8 cellular contexts compared by ENCODE assay signal in genomic region chr12:1591029-1591428, GRCh38. TPM values are rescaled to one million over a fixed set of nuclear protein-coding genes. Genes with fewer than 3 reads are reported as not detected.
A peak's percentile ranks its signal among the peaks of the same experiment; 100 is the strongest.
DNase-seq lines count a peak whose midpoint lies in the region; ATAC-seq and TF ChIP-seq lines count a peak whose summit lies in the region.

No MANE protein-coding gene starts in this region.

- no TSS peak for BruUV-seq in A673 (replicated peaks; lab: Mats Ljungman, UMichigan)

- POLR2A ChIA-PET in A673 (lab: Charles Lee; ENCODE audit: low non-redundant PET): no interaction called here
- POLR2A ChIA-PET in HEK293T (lab: Yijun Ruan, JAX): no interaction called here

- H2AFZ ChIP-seq in hepatocyte: no peak overlapping the region

- H3K9me3 ChIP-seq in A673 (ENCODE audit: low read depth, low read length, poor library complexity, severe bottlenecking): no peaks in the 10 kb centered on the region
- H3K9me3 ChIP-seq in hepatocyte (ENCODE audit: low read depth): no peaks in the 10 kb centered on the region

- peak overlapping the region; percentile 80 for H3K4me3 ChIP-seq in A673 (ENCODE audit: low read depth, low read length, poor library complexity, severe bottlenecking)
- no peak overlapping the region for H3K4me3 ChIP-seq in hepatocyte

- H3K79me2 ChIP-seq in hepatocyte: peaks cover 58% of the 10 kb centered on the region

- H3K27ac Mint-ChIP-seq in activated T-helper 17 cell treated with anti-CD3 and anti-CD28 coated beads, Interleukin-2, amount 50 U/mL, for 72 hours: peak overlapping the region; percentile 89

- no peak overlapping the region for H3K27ac ChIP-seq in A673 (ENCODE audit: low read depth, low read length, poor library complexity, severe bottlenecking)
- H3K27ac ChIP-seq in hepatocyte: no peak overlapping the region
- peak overlapping the region; percentile 73 for H3K27ac ChIP-seq in substantia nigra (ENCODE audit: low read depth, low read length, poor library complexity, severe bottlenecking)

- 34% methylated on average over 4 of the region's 4 CpGs for WGBS in hepatocyte (ENCODE audit: low lambda C conversion rate, missing lambda C conversion rate)

- no peaks in the 10 kb centered on the region for H3K27me3 Mint-ChIP-seq in activated T-helper 17 cell treated with anti-CD3 and anti-CD28 coated beads, Interleukin-2, amount 50 U/mL, for 72 hours

- no peaks in the 10 kb centered on the region for H3K9me2 ChIP-seq in hepatocyte (replicated peaks; ENCODE audit: insufficient read depth)

- DNase-seq in A673 (ENCODE audit: low spot score): no peak
- peak; percentile 23 for DNase-seq in HEK293T (ENCODE audit: extremely low spot score)
- DNase-seq in hepatocyte (ENCODE audit: low spot score): peak; percentile 35
- DNase-seq in substantia nigra (lab: John Stamatoyannopoulos, UW): peak in 1 of 49 donors; percentile 58
- no peak for DNase-seq in LoVo (ENCODE audit: low spot score)

- H3K4me3 Mint-ChIP-seq in activated T-helper 17 cell treated with anti-CD3 and anti-CD28 coated beads, Interleukin-2, amount 50 U/mL, for 72 hours: peak overlapping the region; percentile 96

- ATAC-seq in activated T-helper 17 cell treated with anti-CD3 and anti-CD28 coated beads, Interleukin-2, amount 50 U/mL, for 72 hours (replicated peaks): peak; percentile 30
- ATAC-seq in HG03439 (IDR thresholded peaks at IDR 0.05; ENCODE audit: unreplicated experiment): no peak
- no peak for ATAC-seq in HG03280 (IDR thresholded peaks at IDR 0.05; ENCODE audit: unreplicated experiment)

- H3K4me1 Mint-ChIP-seq in activated T-helper 17 cell treated with anti-CD3 and anti-CD28 coated beads, Interleukin-2, amount 50 U/mL, for 72 hours: peaks cover 39% of the 10 kb centered on the region

- H3K36me3 Mint-ChIP-seq in activated T-helper 17 cell treated with anti-CD3 and anti-CD28 coated beads, Interleukin-2, amount 50 U/mL, for 72 hours (ENCODE audit: low read depth): peaks cover 62% of the 10 kb centered on the region

- peak overlapping the region; percentile 97 for H3K4me2 ChIP-seq in hepatocyte

- TF ChIP-seq CTCF in A673 (conservative IDR thresholded peaks at IDR 0.05; ENCODE audit: low read depth, low read length) (no peak), hepatocyte (IDR thresholded peaks at IDR 0.05; ENCODE audit: poor library complexity) (no peak)

- H3K9me3 Mint-ChIP-seq in activated T-helper 17 cell treated with anti-CD3 and anti-CD28 coated beads, Interleukin-2, amount 50 U/mL, for 72 hours: no peaks in the 10 kb centered on the region

- H3K36me3 ChIP-seq in A673 (ENCODE audit: insufficient read depth, low read length, poor library complexity, severe bottlenecking) (no peaks in the 10 kb centered on the region), hepatocyte (replicated peaks; ENCODE audit: insufficient read depth, low read depth) (no peaks in the 10 kb centered on the region)

- peaks cover 32% of the 10 kb centered on the region for H3K4me1 ChIP-seq in A673 (ENCODE audit: insufficient read depth, low read length, poor library complexity, severe bottlenecking)
- H3K4me1 ChIP-seq in hepatocyte (ENCODE audit: insufficient read depth): peaks cover 48% of the 10 kb centered on the region

- CTCF ChIA-PET in A673 (lab: Charles Lee): interaction anchor here (0.5 kb wide), 1 partner anchor 57 kb away, joined by 12 read pairs; no protein-coding TSS in a partner anchor
- CTCF ChIA-PET in HEK293T (lab: Yijun Ruan, JAX): interaction anchor here (0.5 to 1.0 kb wide), 3 partner anchors 11 to 569 kb away, joined by 3 to 5 read pairs (median 4); no protein-coding TSS in a partner anchor

- H3K27me3 ChIP-seq in A673 (replicated peaks; ENCODE audit: insufficient read depth, low read depth, low read length, poor library complexity): no peaks in the 10 kb centered on the region
- H3K27me3 ChIP-seq in hepatocyte: no peaks in the 10 kb centered on the region

- peaks cover 39% of the 10 kb centered on the region for H4K20me1 ChIP-seq in hepatocyte (ENCODE audit: insufficient read depth, poor library complexity, severe bottlenecking)

- intact Hi-C loops in A673 (cut with micrococcal nuclease; ENCODE audit: unreplicated experiment): loop anchor here (5.0 to 10.0 kb wide), 2 partner anchors 309 to 836 kb away; partner anchors contain the start of gene WNK1

TF ChIP-seq in HEK293T, 16 proteins besides CTCF, POLR2A, EP300 and RAD21:
- TF ChIP-seq PKNOX1 (IDR thresholded peaks at IDR 0.05) (no peak), CTBP1 (IDR thresholded peaks at IDR 0.05; ENCODE audit: borderline replicate concordance) (no peak), LEF1 (IDR thresholded peaks at IDR 0.05; ENCODE audit: borderline replicate concordance) (no peak), HDGF (IDR thresholded peaks at IDR 0.05; ENCODE audit: borderline replicate concordance) (no peak), TARDBP (IDR thresholded peaks at IDR 0.05) (no peak), L3MBTL2 (conservative IDR thresholded peaks at IDR 0.05) (no peak), ZNF384 (IDR thresholded peaks at IDR 0.05) (no peak), BHLHE40 (IDR thresholded peaks at IDR 0.05; ENCODE audit: borderline replicate concordance) (no peak), SP1 (IDR thresholded peaks at IDR 0.05) (no peak), FOXA1 (IDR thresholded peaks at IDR 0.05) (no peak), SUZ12 (IDR thresholded peaks at IDR 0.05) (no peak), FOXM1 (IDR thresholded peaks at IDR 0.05; ENCODE audit: borderline replicate concordance) (no peak), NFRKB (IDR thresholded peaks at IDR 0.05) (no peak), FOXK2 (IDR thresholded peaks at IDR 0.05) (no peak), ARNT (IDR thresholded peaks at IDR 0.05) (no peak)

RNA-seq across cellular contexts. Expression of gene FBXL14, which starts 3.4 kb away (rescaled TPM):
- total RNA-seq in A673 (2021): 19.3 and 21.2 TPM in 2 replicates
- total RNA-seq in activated T-helper 17 cell treated with anti-CD3 and anti-CD28 coated beads, Interleukin-2, amount 50 U/mL, for 72 hours: 10 to 100 TPM; 22.2 to 29.8 TPM
- total RNA-seq in hepatocyte: 8.6 and 13.5 TPM in 2 replicates
- 10.7 and 11.7 TPM in 2 replicates for polyA plus RNA-seq in hepatocyte

RNA-seq across cellular contexts. Expression of gene WNT5B, which starts 38.0 kb away (rescaled TPM):
- 0.34 and 0.59 TPM in 2 replicates for total RNA-seq in A673 (2021)
- total RNA-seq in activated T-helper 17 cell treated with anti-CD3 and anti-CD28 coated beads, Interleukin-2, amount 50 U/mL, for 72 hours: under 1 TPM; 0.26 to 0.30 TPM
- total RNA-seq in hepatocyte: 16.6 and 19.9 TPM in 2 replicates
- 35.3 and 46.7 TPM in 2 replicates for polyA plus RNA-seq in hepatocyte

Comparison
In these comparisons a context has a peak if more than half of its experiments do, and no peak if none do; other contexts are left out.
1. DNase-seq: peak in HEK293T (single experiment) and hepatocyte (single experiment); none in A673 (single experiment) and LoVo (single experiment).
2. RNA of gene WNT5B, which starts 38.0 kb away (total RNA-seq): 16.6 to 19.9 TPM in hepatocyte; 0.34 to 0.59 TPM in A673 and 0.26 to 0.30 TPM in activated T-helper 17 cell treated with anti-CD3 and anti-CD28 coated beads, Interleukin-2, amount 50 U/mL, for 72 hours; every median in the first group is over 10 times any median in the second.